18 cellular contexts compared by ENCODE assay signal in the genomic region with DNA sequence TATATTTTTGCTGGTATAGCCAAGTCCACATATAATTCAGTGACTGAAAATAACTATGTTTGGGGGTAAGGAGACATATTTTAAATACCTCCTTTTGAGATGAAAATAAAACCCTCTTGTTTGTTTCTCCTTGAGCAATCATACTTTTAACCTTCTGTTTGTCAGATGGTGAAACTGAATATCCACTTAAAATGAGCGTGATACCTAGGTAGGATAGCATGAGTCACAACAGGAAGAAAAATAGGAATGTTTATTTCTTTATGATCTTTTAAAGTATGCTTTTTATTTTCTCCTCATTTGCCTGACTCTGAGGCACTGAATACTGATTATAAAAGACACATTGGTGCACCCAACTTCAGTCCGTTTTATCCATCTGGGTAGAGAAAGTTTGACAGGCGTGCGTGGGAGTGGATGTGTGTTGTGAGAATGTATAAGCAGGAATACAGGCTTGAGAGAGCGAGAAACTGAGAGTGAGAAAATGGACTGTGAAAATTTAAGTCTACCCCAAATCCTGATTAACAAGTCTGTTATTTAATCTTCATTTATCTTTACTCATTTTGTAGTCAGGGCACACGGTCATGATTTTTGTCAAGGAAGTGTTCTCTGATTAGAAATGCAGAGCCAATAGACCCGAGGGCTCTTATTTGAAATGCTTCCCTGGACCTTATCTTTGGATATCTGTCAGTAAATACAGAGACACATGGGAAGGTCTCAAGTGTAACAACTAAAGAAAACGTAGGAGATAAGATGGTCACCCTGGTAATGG.
A peak's percentile ranks its signal among the peaks of the same experiment; 100 is the strongest.
DNase-seq lines count a peak whose midpoint lies in the region; ATAC-seq lines count a peak whose summit lies in the region.
"Had no signal": no experiment of that assay in that cellular context is flagged by ENCODE, and none has a peak within 500 bp of the region (broad histone marks: within the 10 kb centered on the region; RNA-seq: fewer than 3 reads in every experiment).

No MANE protein-coding gene starts in this region.

- no peaks in the 10 kb centered on the region for H3K36me3 Mint-ChIP-seq in stimulated activated memory B cell treated with anti-CD40 and anti-IgM and Interleukin-4, amounts not matched to agents 10 μg/mL and 1 μg/mL and 100 μg/mL, for 72 hours
- H3K36me3 Mint-ChIP-seq: brain had no signal

- no peaks in the 10 kb centered on the region for H3K27me3 Mint-ChIP-seq in stimulated activated memory B cell treated with anti-CD40 and anti-IgM and Interleukin-4, amounts not matched to agents 10 μg/mL and 1 μg/mL and 100 μg/mL, for 72 hours
- H3K27me3 Mint-ChIP-seq: naive thymus-derived CD4-positive, alpha-beta T cell had no signal

- peaks cover 19% of the 10 kb centered on the region for H3K4me1 Mint-ChIP-seq in stimulated activated memory B cell treated with anti-CD40 and anti-IgM and Interleukin-4, amounts not matched to agents 10 μg/mL and 1 μg/mL and 100 μg/mL, for 72 hours
- H3K4me1 Mint-ChIP-seq: brain had no signal

- H3K9me3 Mint-ChIP-seq in stimulated activated memory B cell treated with anti-CD40 and anti-IgM and Interleukin-4, amounts not matched to agents 10 μg/mL and 1 μg/mL and 100 μg/mL, for 72 hours = no peaks in the 10 kb centered on the region
- H3K9me3 Mint-ChIP-seq: activated naive CD4-positive, alpha-beta T cell treated with anti-CD3 and anti-CD28 coated beads for 36 hours; brain had no signal

- DNase-seq in NCI-H2171 treated with DMSO at 0.1 percent for 48 hours (lab: John Stamatoyannopoulos, UW) (peak; percentile 63), NCI-H2171 (lab: John Stamatoyannopoulos, UW) (no peak), OCI-M1 (lab: John Stamatoyannopoulos, UW) (peak; percentile 53), epithelial cell of prostate (ENCODE audit: low read depth, low spot score) (no peak), dermis blood vessel endothelial cell (no peak), D341Med (ENCODE audit: low spot score) (no peak)
- DNase-seq: activated CD4-positive, alpha-beta T cell treated with anti-CD3 and anti-CD28 coated beads for 4 hours; activated naive CD4-positive, alpha-beta T cell treated with anti-CD3 and anti-CD28 coated beads for 36 hours; effector CD4-positive, alpha-beta T cell; naive thymus-derived CD4-positive, alpha-beta T cell; SJCRH30; small intestine; T1000; tibial artery had no signal

- H3K4me3 Mint-ChIP-seq in stimulated activated memory B cell treated with anti-CD40 and anti-IgM and Interleukin-4, amounts not matched to agents 10 μg/mL and 1 μg/mL and 100 μg/mL, for 72 hours = no peak overlapping the region
- H3K4me3 Mint-ChIP-seq: activated naive CD4-positive, alpha-beta T cell treated with anti-CD3 and anti-CD28 coated beads for 36 hours; brain; naive thymus-derived CD4-positive, alpha-beta T cell had no signal

- H3K27ac ChIP-seq in epithelial cell of prostate = peak overlapping the region; percentile 45
- H3K27ac ChIP-seq: C4-2B, SJCRH30, tibial artery had no signal

- H3K27ac Mint-ChIP-seq in stimulated activated memory B cell treated with anti-CD40 and anti-IgM and Interleukin-4, amounts not matched to agents 10 μg/mL and 1 μg/mL and 100 μg/mL, for 72 hours = peak overlapping the region; percentile 23
- H3K27ac Mint-ChIP-seq: activated naive CD4-positive, alpha-beta T cell treated with anti-CD3 and anti-CD28 coated beads for 36 hours had no signal

- no peak for ATAC-seq in stimulated activated memory B cell treated with anti-CD40 and anti-IgM and Interleukin-4, amounts not matched to agents 10 μg/mL and 1 μg/mL and 100 μg/mL, for 72 hours
- ATAC-seq in HG03439 (IDR thresholded peaks at IDR 0.05; ENCODE audit: unreplicated experiment) = no peak
- ATAC-seq: naive thymus-derived CD4-positive, alpha-beta T cell had no signal

Comparison
In these comparisons a context has a peak if more than half of its experiments do, and no peak if none do; other contexts are left out.
1. DNase-seq: peak in NCI-H2171 treated with DMSO at 0.1 percent for 48 hours (single experiment) and OCI-M1 (single experiment); none in NCI-H2171 (single experiment), epithelial cell of prostate (single experiment), dermis blood vessel endothelial cell (single experiment) and D341Med (single experiment).